ENCODE assay signal across 14 cellular contexts in the genomic region with DNA sequence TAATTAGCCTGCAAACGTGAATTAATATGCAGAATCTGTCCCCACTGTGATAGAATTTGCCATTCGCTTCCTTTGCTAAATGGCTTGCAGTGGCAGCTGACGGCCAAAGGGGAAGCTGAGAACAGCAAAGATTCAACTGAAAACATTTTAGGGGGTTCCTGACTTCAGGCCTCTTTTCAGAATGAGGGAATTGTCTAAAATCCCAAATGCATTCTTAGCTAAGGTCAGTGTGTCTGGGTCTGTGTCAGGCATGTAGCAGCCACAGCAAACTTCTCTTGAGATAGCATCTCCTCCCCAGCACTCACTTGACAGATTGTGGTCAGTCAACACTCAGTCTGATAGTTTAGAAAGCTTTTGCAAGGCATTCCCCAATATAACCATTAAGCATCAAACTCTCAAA.
"Had no signal": no experiment of that assay in that cellular context is flagged by ENCODE, and none has a peak within 500 bp of the region (broad histone marks: within the 10 kb centered on the region; RNA-seq: fewer than 3 reads in every experiment).

No MANE protein-coding gene starts in this region.

- H3K27me3 Mint-ChIP-seq: activated naive CD8-positive, alpha-beta T cell; brain; central memory CD8-positive, alpha-beta T cell; stimulated activated naive CD8-positive, alpha-beta T cell treated with anti-CD3 and anti-CD28 coated beads, Interleukin-15, amount 100 ng/mL, for 72 hours had no signal

- DNase-seq: activated CD4-positive, CD25-positive, alpha-beta regulatory T cell treated with anti-CD3 and anti-CD28 coated beads, Interleukin-2, amount 50 U/mL, for 72 hours; activated effector memory CD4-positive, alpha-beta T cell treated with anti-CD3 and anti-CD28 coated beads, Interleukin-2, amount 50 U/mL, for 16 hours; activated T-cell treated with anti-CD3 and anti-CD28 coated beads for 4 hours; amygdala; cortex of kidney; mammary epithelial cell; stimulated activated CD4-positive, alpha-beta T cell treated with anti-CD3 and anti-CD28 coated beads, Interleukin-4, amount 100 ng/mL, for 1 hour; stimulated activated naive CD8-positive, alpha-beta T cell treated with anti-CD3 and anti-CD28 coated beads, Interleukin-15, amount 100 ng/mL, for 72 hours; SW 1271; T-helper 9 cell; testis had no signal

- ATAC-seq: stimulated activated naive CD8-positive, alpha-beta T cell treated with anti-CD3 and anti-CD28 coated beads, Interleukin-15, amount 100 ng/mL, for 72 hours had no signal

- H3K27ac Mint-ChIP-seq: activated naive CD8-positive, alpha-beta T cell; stimulated activated naive CD8-positive, alpha-beta T cell treated with anti-CD3 and anti-CD28 coated beads, Interleukin-15, amount 100 ng/mL, for 72 hours had no signal

- H3K9me3 Mint-ChIP-seq: central memory CD8-positive, alpha-beta T cell had no signal

- H3K36me3 Mint-ChIP-seq: brain had no signal

- H3K4me3 Mint-ChIP-seq: activated naive CD8-positive, alpha-beta T cell; brain; central memory CD8-positive, alpha-beta T cell; stimulated activated naive CD8-positive, alpha-beta T cell treated with anti-CD3 and anti-CD28 coated beads, Interleukin-15, amount 100 ng/mL, for 72 hours had no signal

- H3K4me1 Mint-ChIP-seq: stimulated activated naive CD8-positive, alpha-beta T cell treated with anti-CD3 and anti-CD28 coated beads, Interleukin-15, amount 100 ng/mL, for 72 hours had no signal
